In the genomic region with DNA sequence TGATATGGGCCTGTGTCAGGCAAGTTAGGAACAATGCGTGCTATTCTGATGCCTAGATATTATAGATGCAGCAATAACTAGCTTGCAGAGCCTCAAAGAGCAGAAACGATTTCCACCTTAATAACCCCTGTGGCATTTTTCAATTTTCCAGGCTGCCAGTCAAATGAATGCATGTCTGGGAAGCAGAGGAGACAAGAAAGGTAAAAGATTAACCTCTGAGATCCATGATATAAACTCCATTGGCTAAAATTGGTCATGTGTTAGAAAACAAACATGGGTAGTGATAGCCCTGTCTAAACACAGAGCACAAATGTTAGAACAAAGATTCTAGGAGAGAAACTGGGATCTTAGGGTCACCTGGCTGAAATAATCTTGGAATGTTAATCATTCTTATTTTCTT, we compare ENCODE assay signal across 16 cellular contexts.
"Had no signal": no experiment of that assay in that cellular context is flagged by ENCODE, and none has a peak within 500 bp of the region (broad histone marks: within the 10 kb centered on the region; RNA-seq: fewer than 3 reads in every experiment).

No MANE protein-coding gene starts in this region.

- H3K4me3 ChIP-seq: right atrium auricular region, tibial nerve had no signal

- H3K27me3 Mint-ChIP-seq: stimulated activated naive CD8-positive, alpha-beta T cell treated with anti-CD3 and anti-CD28 coated beads, Interleukin-15, Interleukin-2, amounts not matched to agents 100 ng/mL and 50 ng/mL, for 24 hours had no signal

- H3K36me3 ChIP-seq: right atrium auricular region, tibial nerve had no signal

- H3K27ac Mint-ChIP-seq: activated naive CD4-positive, alpha-beta T cell treated with anti-CD3 and anti-CD28 coated beads for 36 hours; brain; naive thymus-derived CD8-positive, alpha-beta T cell; stimulated activated naive CD8-positive, alpha-beta T cell treated with anti-CD3 and anti-CD28 coated beads, Interleukin-15, Interleukin-2, amounts not matched to agents 100 ng/mL and 50 ng/mL, for 24 hours had no signal

- H3K4me1 ChIP-seq: right atrium auricular region, tibial nerve had no signal

- H3K9me3 ChIP-seq: right atrium auricular region, tibial nerve had no signal

- FAIRE-seq: frontal cortex, urothelium cell line had no signal

- H3K4me1 Mint-ChIP-seq: naive thymus-derived CD8-positive, alpha-beta T cell had no signal

- H3K4me3 Mint-ChIP-seq: activated naive CD4-positive, alpha-beta T cell treated with anti-CD3 and anti-CD28 coated beads for 36 hours; activated T-cell treated with anti-CD3 and anti-CD28 coated beads, Interleukin-2, amount 50 U/mL, for 4 hours; brain; naive thymus-derived CD8-positive, alpha-beta T cell; stimulated activated naive CD8-positive, alpha-beta T cell treated with anti-CD3 and anti-CD28 coated beads, Interleukin-15, Interleukin-2, amounts not matched to agents 100 ng/mL and 50 ng/mL, for 24 hours had no signal

- DNase-seq: activated CD4-positive, alpha-beta T cell treated with anti-CD3 and anti-CD28 coated beads, Interleukin-2, amount 50 U/mL, for 1 hour; activated CD8-positive, alpha-beta memory T cell treated with anti-CD3 and anti-CD28 coated beads, Interleukin-2, amount 50 U/mL, for 4 hours; activated naive CD4-positive, alpha-beta T cell treated with anti-CD3 and anti-CD28 coated beads for 36 hours; activated T-cell treated with anti-CD3 and anti-CD28 coated beads, Interleukin-2, amount 50 U/mL, for 4 hours; caudate nucleus; naive thymus-derived CD8-positive, alpha-beta T cell; posterior cingulate gyrus; T-helper 1 cell; T-helper 9 cell had no signal

- ATAC-seq: activated CD4-positive, CD25-positive, alpha-beta regulatory T cell treated with anti-CD3 and anti-CD28 coated beads, Interleukin-2, amount 50 U/mL, for 24 hours; activated T-cell treated with anti-CD3 and anti-CD28 coated beads, Interleukin-2, amount 50 U/mL, for 4 hours; naive thymus-derived CD8-positive, alpha-beta T cell had no signal

- H3K9me3 Mint-ChIP-seq: activated naive CD4-positive, alpha-beta T cell treated with anti-CD3 and anti-CD28 coated beads for 36 hours; activated T-cell treated with anti-CD3 and anti-CD28 coated beads, Interleukin-2, amount 50 U/mL, for 4 hours; brain; naive thymus-derived CD8-positive, alpha-beta T cell; stimulated activated naive CD8-positive, alpha-beta T cell treated with anti-CD3 and anti-CD28 coated beads, Interleukin-15, Interleukin-2, amounts not matched to agents 100 ng/mL and 50 ng/mL, for 24 hours had no signal

- H3K27ac ChIP-seq: right atrium auricular region, tibial nerve had no signal

- H3K27me3 ChIP-seq: right atrium auricular region, tibial nerve had no signal

- H3K36me3 Mint-ChIP-seq: brain; naive thymus-derived CD8-positive, alpha-beta T cell had no signal
